Comparison of ENCODE assay signal across 21 cellular contexts in the genomic region with DNA sequence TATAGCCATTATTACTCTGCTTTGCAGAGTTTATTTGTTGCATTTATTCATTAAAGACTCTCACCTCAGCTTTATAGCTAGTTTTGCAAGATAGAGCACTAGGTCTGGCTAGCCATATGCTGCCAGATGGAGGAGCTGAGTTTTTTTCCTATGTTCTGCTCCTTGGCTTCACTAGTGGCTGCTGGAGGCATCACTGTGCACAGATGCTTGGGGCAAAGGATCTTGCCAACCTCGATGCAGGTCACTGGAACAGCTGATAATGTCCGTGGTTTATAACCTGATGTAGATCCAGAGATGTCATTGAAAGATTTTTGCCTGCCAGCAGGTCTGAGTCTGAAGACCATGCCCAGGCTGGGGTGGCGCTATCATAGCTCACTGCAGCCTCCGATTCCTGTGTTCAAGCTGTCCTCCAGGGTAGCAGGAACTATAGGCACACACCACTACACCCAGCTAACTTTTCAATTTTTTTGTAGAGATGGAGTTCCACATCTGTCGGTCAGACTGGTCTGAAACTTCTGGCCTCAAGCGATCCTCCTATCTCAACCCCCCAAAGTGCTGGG.
DNase-seq lines count a peak whose midpoint lies in the region; ATAC-seq and TF ChIP-seq lines count a peak whose summit lies in the region.
"Had no signal": no experiment of that assay in that cellular context is flagged by ENCODE, and none has a peak within 500 bp of the region (broad histone marks: within the 10 kb centered on the region; RNA-seq: fewer than 3 reads in every experiment).

No MANE protein-coding gene starts in this region.

- peaks cover 42% of the 10 kb centered on the region for H3K4me1 Mint-ChIP-seq in activated CD4-positive, alpha-beta T cell treated with anti-CD3 and anti-CD28 coated beads, Interleukin-2, amount 10 ng/mL, durations not matched to agents 7 days and 5 days
- peaks cover 55 to 80% of the 10 kb centered on the region in 2 donors for H3K4me1 Mint-ChIP-seq in stimulated activated naive B cell treated with anti-CD40 and anti-IgM and Interleukin-4, amounts not matched to agents 10 μg/mL and 1 μg/mL and 100 μg/mL, for 72 hours
- H3K4me1 Mint-ChIP-seq: neural crest cell had no signal

- TF ChIP-seq POLR2A in sigmoid colon (IDR thresholded peaks at IDR 0.05), result no peak

- no peaks in the 10 kb centered on the region for H3K9me3 Mint-ChIP-seq in activated CD4-positive, alpha-beta T cell treated with anti-CD3 and anti-CD28 coated beads, Interleukin-2, amount 10 ng/mL, durations not matched to agents 7 days and 5 days
- no peaks in the 10 kb centered on the region for H3K9me3 Mint-ChIP-seq in stimulated activated naive B cell treated with anti-CD40 and anti-IgM and Interleukin-4, amounts not matched to agents 10 μg/mL and 1 μg/mL and 100 μg/mL, for 72 hours
- H3K9me3 Mint-ChIP-seq: neural crest cell had no signal

- H3K4me3 Mint-ChIP-seq in activated CD4-positive, alpha-beta T cell treated with anti-CD3 and anti-CD28 coated beads, Interleukin-2, amount 10 ng/mL, durations not matched to agents 7 days and 5 days, result no peak overlapping the region
- H3K4me3 Mint-ChIP-seq in stimulated activated naive B cell treated with anti-CD40 and anti-IgM and Interleukin-4, amounts not matched to agents 10 μg/mL and 1 μg/mL and 100 μg/mL, for 72 hours, result no peak overlapping the region
- H3K4me3 Mint-ChIP-seq: CD14-positive monocyte, neural crest cell had no signal

- no peaks in the 10 kb centered on the region for H3K27me3 Mint-ChIP-seq in activated CD4-positive, alpha-beta T cell treated with anti-CD3 and anti-CD28 coated beads, Interleukin-2, amount 10 ng/mL, durations not matched to agents 7 days and 5 days
- no peaks in the 10 kb centered on the region for H3K27me3 Mint-ChIP-seq in stimulated activated naive B cell treated with anti-CD40 and anti-IgM and Interleukin-4, amounts not matched to agents 10 μg/mL and 1 μg/mL and 100 μg/mL, for 72 hours

- no peaks in the 10 kb centered on the region for H3K36me3 Mint-ChIP-seq in activated CD4-positive, alpha-beta T cell treated with anti-CD3 and anti-CD28 coated beads, Interleukin-2, amount 10 ng/mL, durations not matched to agents 7 days and 5 days (ENCODE audit: low read depth)
- H3K36me3 Mint-ChIP-seq in stimulated activated naive B cell treated with anti-CD40 and anti-IgM and Interleukin-4, amounts not matched to agents 10 μg/mL and 1 μg/mL and 100 μg/mL, for 72 hours, result peaks cover 8 to 18% of the 10 kb centered on the region in 2 donors

- DNase-seq in activated CD4-positive, alpha-beta T cell treated with anti-CD3 and anti-CD28 coated beads, Interleukin-2, amount 10 ng/mL, durations not matched to agents 7 days and 5 days, result no peak
- DNase-seq in activated CD4-positive, alpha-beta T cell treated with anti-CD3 and anti-CD28 coated beads, Interleukin-2, amount 50 U/mL, for 1 hour, result no peak
- DNase-seq in NCI-H1694 treated with DMSO at 0.1 percent for 48 hours (lab: John Stamatoyannopoulos, UW), result peak; percentile 70
- DNase-seq in stimulated activated naive B cell treated with anti-CD40 and anti-IgM and Interleukin-4, amounts not matched to agents 10 μg/mL and 1 μg/mL and 100 μg/mL, for 72 hours, result no peak
- no peak for DNase-seq in KG1 (lab: John Stamatoyannopoulos, UW)
- no peak for DNase-seq in sigmoid colon
- DNase-seq: aorta; GF-D8; heart right ventricle; islet precursor cell; mammary epithelial cell; MV-4-11; NCI-H2029; NCI-H748 treated with DMSO at 0.1 percent for 48 hours; stimulated activated naive CD4-positive, alpha-beta T cell treated with Interleukin-2 at 50 U/mL for 16 hours; upper lobe of left lung had no signal

- peak overlapping the region; percentile 0; the same call in 1 of the 2 replicates for H3K27ac ChIP-seq in VCaP
- no peak overlapping the region for H3K27ac ChIP-seq in sigmoid colon
- H3K27ac ChIP-seq: heart right ventricle, HL-60, upper lobe of left lung had no signal

- POLR2A ChIA-PET in activated CD4-positive, alpha-beta T cell treated with anti-CD3 and anti-CD28 coated beads, Interleukin-2, amount 10 ng/mL, durations not matched to agents 7 days and 5 days (lab: Charles Lee), result no interaction called here

- H3K4me1 ChIP-seq in sigmoid colon, result peaks cover 0 to 13% (median 4%) of the 10 kb centered on the region in 4 donors

- peak; percentile 50 for TF ChIP-seq CTCF in VCaP (conservative IDR thresholded peaks at IDR 0.05)
- TF ChIP-seq CTCF in sigmoid colon (IDR thresholded peaks at IDR 0.05), result no peak

- no peak for TF ChIP-seq EP300 in sigmoid colon (IDR thresholded peaks at IDR 0.05)

- CTCF ChIA-PET in activated CD4-positive, alpha-beta T cell treated with anti-CD3 and anti-CD28 coated beads, Interleukin-2, amount 10 ng/mL, durations not matched to agents 7 days and 5 days (lab: Charles Lee), result interaction anchor here (1.1 to 1.4 kb wide), 2 partner anchors 15 to 65 kb away, joined by 3 to 4 read pairs; no protein-coding TSS in a partner anchor

- 78 to 85% methylated on average over 6 of the region's 6 CpGs for WGBS in sigmoid colon, 2 donors

- no peaks in the 10 kb centered on the region for H3K36me3 ChIP-seq in sigmoid colon
- H3K36me3 ChIP-seq: heart right ventricle, upper lobe of left lung had no signal

- peak overlapping the region; percentile 41 for H3K27ac Mint-ChIP-seq in activated CD4-positive, alpha-beta T cell treated with anti-CD3 and anti-CD28 coated beads, Interleukin-2, amount 10 ng/mL, durations not matched to agents 7 days and 5 days
- H3K27ac Mint-ChIP-seq in stimulated activated naive B cell treated with anti-CD40 and anti-IgM and Interleukin-4, amounts not matched to agents 10 μg/mL and 1 μg/mL and 100 μg/mL, for 72 hours, result peak overlapping the region; percentile 53
- H3K27ac Mint-ChIP-seq: CD14-positive monocyte had no signal

- no peaks in the 10 kb centered on the region for H3K9me3 ChIP-seq in sigmoid colon
- H3K9me3 ChIP-seq: heart right ventricle, upper lobe of left lung had no signal

- ATAC-seq in stimulated activated naive B cell treated with anti-CD40 and anti-IgM and Interleukin-4, amounts not matched to agents 10 μg/mL and 1 μg/mL and 100 μg/mL, for 72 hours (replicated peaks), result no peak
- no peak for ATAC-seq in GM21717 (IDR thresholded peaks at IDR 0.05; ENCODE audit: unreplicated experiment)

- no peaks in the 10 kb centered on the region for H3K27me3 ChIP-seq in sigmoid colon
- H3K27me3 ChIP-seq: heart right ventricle, upper lobe of left lung had no signal

- intact Hi-C loops in sigmoid colon (cut with DNase I), result no loop called here

- no peak overlapping the region for H3K4me3 ChIP-seq in sigmoid colon
- H3K4me3 ChIP-seq: heart right ventricle, upper lobe of left lung had no signal
